Comparison of ENCODE assay signal across 8 cellular contexts in genomic region chr11:62592989-62593421, GRCh38. TPM values are rescaled to one million over a fixed set of nuclear protein-coding genes. Genes with fewer than 3 reads are reported as not detected.
DNase-seq lines count a peak whose midpoint lies in the region; ATAC-seq and TF ChIP-seq lines count a peak whose summit lies in the region.

No MANE protein-coding gene starts in this region.

- peaks cover 64% of the 10 kb centered on the region for H3K36me3 Mint-ChIP-seq in GM23338 (ENCODE audit: low read depth)
- peaks cover 52% of the 10 kb centered on the region for H3K36me3 Mint-ChIP-seq in WTC11

- H3K9me3 ChIP-seq in gastroesophageal sphincter, result no peaks in the 10 kb centered on the region

- H3K27me3 Mint-ChIP-seq in GM23338 (ENCODE audit: insufficient read depth, low read depth, poor library complexity) (peaks cover 27% of the 10 kb centered on the region), WTC11 (ENCODE audit: low read depth) (no peaks in the 10 kb centered on the region; the same call in 1 of the 2 replicates)

- H3K4me3 Mint-ChIP-seq in GM23338 (peak overlapping the region; percentile 47; the same call in 2 of the 3 replicates), WTC11 (no peak overlapping the region)

- CTCF ChIA-PET in WTC11 (lab: Charles Lee), result interaction anchor here (0.6 to 4.5 kb wide), 14 partner anchors 11 to 898 kb away, joined by 3 to 74 read pairs (median 14); partner anchors contain the start of genes B3GAT3, EML3, GANAB and MTA2

- peaks cover 55% of the 10 kb centered on the region for H3F3A ChIP-seq in GM23338 (replicated peaks; ENCODE audit: low read depth)

- peaks cover 18% of the 10 kb centered on the region for H3K4me1 Mint-ChIP-seq in GM23338
- H3K4me1 Mint-ChIP-seq in WTC11, result peaks cover 19% of the 10 kb centered on the region

- DNase-seq in GM23338 (ENCODE audit: low spot score), result no peak
- no peak for DNase-seq in WTC11 (ENCODE audit: low spot score)
- no peak for DNase-seq in GM13977 (ENCODE audit: low spot score)
- no peak for DNase-seq in HK-2 (ENCODE audit: unreplicated experiment)

- H3K27ac ChIP-seq in GM23338 (ENCODE audit: low read depth) (no peak overlapping the region), gastroesophageal sphincter (peak overlapping the region; percentile 82 to 97 (median 92)), skin epidermis (peak overlapping the region in 15 of 21 experiments; percentile 32 to 96 (median 89))

- WGBS in gastroesophageal sphincter (ENCODE audit: low coverage in 1 of 2), 2 donors, result 60 to 72% methylated on average over 5 to 8 of the region's 8 CpGs

- H3K27ac Mint-ChIP-seq in GM23338, result no peak overlapping the region
- H3K27ac Mint-ChIP-seq in WTC11, result no peak overlapping the region

- H3K36me3 ChIP-seq in GM23338 (ENCODE audit: insufficient read depth), result peaks cover 28% of the 10 kb centered on the region
- peaks cover 0 to 59% of the 10 kb centered on the region in 2 donors for H3K36me3 ChIP-seq in gastroesophageal sphincter

- H3K4me1 ChIP-seq in GM23338 (ENCODE audit: insufficient read depth) (peaks cover 12% of the 10 kb centered on the region; the same call in 1 of the 2 replicates), gastroesophageal sphincter (peaks cover 0 to 57% (median 22%) of the 10 kb centered on the region in 3 donors)

- no peak for ATAC-seq in GM23338
- no peak for ATAC-seq in WTC11
- ATAC-seq in gastroesophageal sphincter, result no peak
- no peak for ATAC-seq in HG03571 (IDR thresholded peaks at IDR 0.05; ENCODE audit: unreplicated experiment)
- no peak for ATAC-seq in GM21390 (IDR thresholded peaks at IDR 0.05; ENCODE audit: unreplicated experiment)

- peaks cover 15% of the 10 kb centered on the region for H3K79me2 ChIP-seq in GM23338 (replicated peaks; ENCODE audit: insufficient read depth)

- no peaks in the 10 kb centered on the region for H3K9me2 ChIP-seq in GM23338 (ENCODE audit: insufficient read depth)

- no peak for TF ChIP-seq POLR2A in gastroesophageal sphincter (IDR thresholded peaks at IDR 0.05)

- no peak for TF ChIP-seq EP300 in gastroesophageal sphincter (IDR thresholded peaks at IDR 0.05)

- H3K9me3 Mint-ChIP-seq in GM23338, result peaks cover 4% of the 10 kb centered on the region; the same call in 2 of the 3 replicates
- no peaks in the 10 kb centered on the region for H3K9me3 Mint-ChIP-seq in WTC11

- in situ Hi-C loops in GM13977 (cut with MboI; ENCODE audit: low pct_unique_long_range_greater_than_20kb, low sequenced_read_pairs, unreplicated experiment), result no loop called here

- H3K27me3 ChIP-seq in GM23338 (ENCODE audit: insufficient read depth) (no peaks in the 10 kb centered on the region), gastroesophageal sphincter (no peaks in the 10 kb centered on the region)

- no peak overlapping the region for H2AFZ ChIP-seq in GM23338

- H4K20me1 ChIP-seq in GM23338 (replicated peaks; ENCODE audit: insufficient read depth), result peaks cover 19% of the 10 kb centered on the region

- H3K4me2 ChIP-seq in GM23338, result peak overlapping the region; percentile 92; the same call in 1 of the 2 replicates

- TF ChIP-seq CTCF in GM23338 (conservative IDR thresholded peaks at IDR 0.05; ENCODE audit: low read depth in 2 of 2), result no peak
- no peak for TF ChIP-seq CTCF in WTC11 (IDR thresholded peaks at IDR 0.05)
- TF ChIP-seq CTCF in gastroesophageal sphincter (IDR thresholded peaks at IDR 0.05), result no peak
- no peak for TF ChIP-seq CTCF in GM13977 (IDR thresholded peaks at IDR 0.05; ENCODE audit: extremely low read depth, insufficient read depth, missing control alignments)

- no peak overlapping the region; the same call in 1 of the 2 replicates for H3K4me3 ChIP-seq in GM23338
- no peak overlapping the region for H3K4me3 ChIP-seq in gastroesophageal sphincter
- no peak overlapping the region for H3K4me3 ChIP-seq in skin epidermis

- POLR2A ChIA-PET in WTC11 (lab: Charles Lee), result interaction anchor here (2.0 to 3.1 kb wide), 4 partner anchors 8 to 73 kb away, joined by 8 to 53 read pairs (median 40); partner anchors contain the start of genes B3GAT3, C11orf98, CSKMT and INTS5

TF ChIP-seq in GM23338, 12 proteins besides CTCF, POLR2A, EP300 and RAD21:
- TF ChIP-seq ETS1 (IDR thresholded peaks at IDR 0.05), result no peak

TF ChIP-seq in WTC11, 78 proteins besides CTCF, POLR2A, EP300 and RAD21:
- TF ChIP-seq ZBTB43 (CRISPR knock-in tag; IDR thresholded peaks at IDR 0.05) (0 out of 2 replicates have a peak, but pooled peaks have one; percentile 26), FOXK1 (CRISPR knock-in tag; IDR thresholded peaks at IDR 0.05) (no peak), RELA (CRISPR knock-in tag; IDR thresholded peaks at IDR 0.05; ENCODE audit: borderline replicate concordance) (no peak), ZNF396 (CRISPR knock-in tag; IDR thresholded peaks at IDR 0.05; ENCODE audit: borderline replicate concordance) (no peak), ERG (CRISPR knock-in tag; IDR thresholded peaks at IDR 0.05) (no peak), MXD4 (CRISPR knock-in tag; IDR thresholded peaks at IDR 0.05; ENCODE audit: borderline replicate concordance) (no peak), ZNF671 (CRISPR knock-in tag; IDR thresholded peaks at IDR 0.05) (no peak)

RNA-seq across cellular contexts. Expression of gene TUT1, which starts 1.7 kb away (rescaled TPM):
- total RNA-seq in GM23338 (2014; rRNA removed; shearing (Covaris generic)), result 15.2 and 22.2 TPM in 2 replicates
- polyA plus RNA-seq in GM23338 (2016; fragmentation: Nextera tagmentation; extraction: Ambion mirVana), result 12.8 and 14.0 TPM in 2 replicates
- total RNA-seq in WTC11 (2021), result 35.3 to 40.0 TPM (median 37.3 TPM) in 3 replicates
- total RNA-seq in gastroesophageal sphincter, result 1 to 10 TPM; 3.8 to 9.6 (median 7.6) TPM

RNA-seq across cellular contexts. Expression of gene MTA2, which starts 8.7 kb away (rescaled TPM):
- 93.6 and 102 TPM in 2 replicates for total RNA-seq in GM23338 (2014; rRNA removed; shearing (Covaris generic))
- 22.1 and 22.9 TPM in 2 replicates for polyA plus RNA-seq in GM23338 (2016; fragmentation: Nextera tagmentation; extraction: Ambion mirVana)
- 101 to 115 TPM (median 103 TPM) in 3 replicates for total RNA-seq in WTC11 (2021)
- total RNA-seq in gastroesophageal sphincter, result 10 to 100 TPM; 67.9 to 88.7 (median 85.6) TPM

RNA-seq across cellular contexts. Expression of gene EEF1G, which starts 19.3 kb away (rescaled TPM):
- total RNA-seq in GM23338 (2014; rRNA removed; shearing (Covaris generic)), result 1,200 and 1,316 TPM in 2 replicates
- 696 and 736 TPM in 2 replicates for polyA plus RNA-seq in GM23338 (2016; fragmentation: Nextera tagmentation; extraction: Ambion mirVana)
- total RNA-seq in WTC11 (2021) (1,667 to 1,857 TPM (median 1,846 TPM) in 3 replicates), gastroesophageal sphincter (1,000 to 10,000 TPM; 1,070 to 1,712 (median 1,374) TPM)

RNA-seq across cellular contexts. Expression of gene EML3, which starts 19.6 kb away (rescaled TPM):
- 17.1 and 19.3 TPM in 2 replicates for total RNA-seq in GM23338 (2014; rRNA removed; shearing (Covaris generic))
- polyA plus RNA-seq in GM23338 (2016; fragmentation: Nextera tagmentation; extraction: Ambion mirVana), result 15.4 and 15.5 TPM in 2 replicates
- total RNA-seq in WTC11 (2021) (45.5 to 54.7 TPM (median 51.1 TPM) in 3 replicates), gastroesophageal sphincter (10 to 100 TPM; 25.4 to 36.7 (median 31.9) TPM)

RNA-seq across cellular contexts. Expression of gene ROM1, which starts 20.1 kb away (rescaled TPM):
- total RNA-seq in GM23338 (2014; rRNA removed; shearing (Covaris generic)), result 0.24 TPM in 1 of 2 replicates, not detected in the other
- polyA plus RNA-seq in GM23338 (2016; fragmentation: Nextera tagmentation; extraction: Ambion mirVana), result 0.65 and 0.89 TPM in 2 replicates
- total RNA-seq in WTC11 (2021) (0.78 to 1.6 TPM (median 0.94 TPM) in 3 replicates), gastroesophageal sphincter (10 to 100 TPM in 3 of 4 donors, 1 to 10 TPM in 1; 3.0 to 18.3 (median 10.7) TPM)
